ENCODE assay signal across 8 cellular contexts in genomic region chr4:26088433-26088928, GRCh38.
A peak's percentile ranks its signal among the peaks of the same experiment; 100 is the strongest.
DNase-seq lines count a peak whose midpoint lies in the region; ATAC-seq, FAIRE-seq and TF ChIP-seq lines count a peak whose summit lies in the region.

No MANE protein-coding gene starts in this region.

- intact Hi-C loops in dorsolateral prefrontal cortex (cut with DNase I): loop anchor here in 1 of 2 donors (5.0 to 10.0 kb wide), 2 partner anchors 149 to 316 kb away; no protein-coding TSS in a partner anchor

- peaks cover 4% of the 10 kb centered on the region for H3K36me3 Mint-ChIP-seq in stimulated activated memory B cell treated with anti-CD40 and anti-IgM and Interleukin-4, amounts not matched to agents 10 μg/mL and 1 μg/mL and 100 μg/mL, for 72 hours

- no peaks in the 10 kb centered on the region for H3K79me2 ChIP-seq in Karpas-422 (ENCODE audit: low read length)

- H3K9me3 ChIP-seq in Karpas-422 (ENCODE audit: low read length): no peaks in the 10 kb centered on the region

- H4K20me1 ChIP-seq in Karpas-422 (ENCODE audit: insufficient read depth, low read depth, low read length): no peaks in the 10 kb centered on the region

- no peaks in the 10 kb centered on the region for H3K27me3 Mint-ChIP-seq in stimulated activated memory B cell treated with anti-CD40 and anti-IgM and Interleukin-4, amounts not matched to agents 10 μg/mL and 1 μg/mL and 100 μg/mL, for 72 hours

- H3K27ac Mint-ChIP-seq in stimulated activated memory B cell treated with anti-CD40 and anti-IgM and Interleukin-4, amounts not matched to agents 10 μg/mL and 1 μg/mL and 100 μg/mL, for 72 hours: peak overlapping the region; percentile 79

- peaks cover 7% of the 10 kb centered on the region for H3K9me3 Mint-ChIP-seq in stimulated activated memory B cell treated with anti-CD40 and anti-IgM and Interleukin-4, amounts not matched to agents 10 μg/mL and 1 μg/mL and 100 μg/mL, for 72 hours

- no peak overlapping the region for H3K9ac ChIP-seq in Karpas-422 (ENCODE audit: low read length)

- peak overlapping the region; percentile 31 for H3K4me3 Mint-ChIP-seq in stimulated activated memory B cell treated with anti-CD40 and anti-IgM and Interleukin-4, amounts not matched to agents 10 μg/mL and 1 μg/mL and 100 μg/mL, for 72 hours

- H3K27me3 ChIP-seq in Karpas-422 (ENCODE audit: low read length) (no peaks in the 10 kb centered on the region), dorsolateral prefrontal cortex (peaks cover 0 to 2% (median 0%) of the 10 kb centered on the region in 45 donors)

- H3K27ac ChIP-seq in Karpas-422 (ENCODE audit: low read length) (no peak overlapping the region), dorsolateral prefrontal cortex (no peak overlapping the region)

- H3K4me3 ChIP-seq in cardiac fibroblast (replicated peaks in 1 of 2; ENCODE audit: low read depth in 2 of 2, low read length in 2 of 2) (no peak overlapping the region), Karpas-422 (ENCODE audit: low read length) (no peak overlapping the region), dorsolateral prefrontal cortex (no peak overlapping the region)

- no peak overlapping the region for H2AFZ ChIP-seq in Karpas-422 (ENCODE audit: low read length)

- DNase-seq in GM18507 (ENCODE audit: extremely low spot score, insufficient read length, low read depth): no peak
- peak; percentile 9 for DNase-seq in MV-4-11 (lab: John Stamatoyannopoulos, UW)
- DNase-seq in cardiac fibroblast (ENCODE audit: low read depth in 2 of 2): peak; percentile 60 to 89
- no peak for DNase-seq in NAMALWA (ENCODE audit: low spot score)
- no peak for DNase-seq in Karpas-422
- no peak for DNase-seq in dorsolateral prefrontal cortex

- H3K4me2 ChIP-seq in Karpas-422 (ENCODE audit: low read depth, low read length, poor library complexity, severe bottlenecking): no peak overlapping the region

- no peaks in the 10 kb centered on the region for H3K9me2 ChIP-seq in Karpas-422 (replicated peaks; ENCODE audit: insufficient read depth, low read length)

- TF ChIP-seq CTCF in cardiac fibroblast (IDR thresholded peaks at IDR 0.05; ENCODE audit: low read depth, low read length): no peak
- TF ChIP-seq CTCF in dorsolateral prefrontal cortex (IDR thresholded peaks at IDR 0.05 in 54 of 56, conservative IDR thresholded peaks at IDR 0.05 in 2 of 56; ENCODE audit: low read depth in 1 of 56, partially characterized antibody in 56 of 56): no peak

- peaks cover 45% of the 10 kb centered on the region for H3K4me1 Mint-ChIP-seq in stimulated activated memory B cell treated with anti-CD40 and anti-IgM and Interleukin-4, amounts not matched to agents 10 μg/mL and 1 μg/mL and 100 μg/mL, for 72 hours

- FAIRE-seq in GM18507 (lab: Jason Lieb, UNC): peak; percentile 79

- peaks cover 4% of the 10 kb centered on the region; the same call in 1 of the 2 replicates for H3K4me1 ChIP-seq in Karpas-422 (ENCODE audit: low read length)

- peak; percentile 80 for ATAC-seq in GM21825 (IDR thresholded peaks at IDR 0.05; ENCODE audit: unreplicated experiment)
- peak; percentile 94 for ATAC-seq in stimulated activated memory B cell treated with anti-CD40 and anti-IgM and Interleukin-4, amounts not matched to agents 10 μg/mL and 1 μg/mL and 100 μg/mL, for 72 hours

- no peaks in the 10 kb centered on the region for H3K36me3 ChIP-seq in Karpas-422 (ENCODE audit: insufficient read depth, low read length)

Comparison
In these comparisons a context has a peak if more than half of its experiments do, and no peak if none do; other contexts are left out.
1. DNase-seq: peak in MV-4-11 (single experiment) and cardiac fibroblast (2 of 2); none in GM18507 (single experiment), NAMALWA (single experiment), Karpas-422 (single experiment) and dorsolateral prefrontal cortex (0 of 10).